In genomic region chr14:35336171-35337073, GRCh38 we compare ENCODE assay signal across 8 cellular contexts. TPM values are rescaled to one million over a fixed set of nuclear protein-coding genes. Genes with fewer than 3 reads are reported as not detected.
A peak's percentile ranks its signal among the peaks of the same experiment; 100 is the strongest.
DNase-seq lines count a peak whose midpoint lies in the region; ATAC-seq, FAIRE-seq and TF ChIP-seq lines count a peak whose summit lies in the region.

No MANE protein-coding gene starts in this region.

- H3K36me3 ChIP-seq in mesenchymal stem cell (ENCODE audit: control insufficient read depth in 1 of 2, insufficient read depth in 2 of 2, low read depth in 1 of 2, low read length in 2 of 2), result no peaks in the 10 kb centered on the region
- no peaks in the 10 kb centered on the region for H3K36me3 ChIP-seq in tibial nerve

- H2BK15ac ChIP-seq in mesenchymal stem cell (ENCODE audit: low read depth, poor library complexity, severe bottlenecking), result peak overlapping the region; percentile 55

- no peak overlapping the region for H3K14ac ChIP-seq in mesenchymal stem cell (ENCODE audit: low read length in 2 of 2)

- H3K9me3 ChIP-seq in A549 (no peaks in the 10 kb centered on the region), mesenchymal stem cell (ENCODE audit: control insufficient read depth, low read length) (no peaks in the 10 kb centered on the region), tibial nerve (no peaks in the 10 kb centered on the region)

- ATAC-seq in A549, result peak; percentile 73 to 79
- ATAC-seq in GM21360 (IDR thresholded peaks at IDR 0.05; ENCODE audit: unreplicated experiment), result no peak
- ATAC-seq in GM21390 (IDR thresholded peaks at IDR 0.05; ENCODE audit: unreplicated experiment), result no peak
- ATAC-seq in GM19395 (IDR thresholded peaks at IDR 0.05; ENCODE audit: unreplicated experiment), result no peak

- H3K4me1 Mint-ChIP-seq in endothelial cell (ENCODE audit: unreplicated experiment), result peaks cover 35% of the 10 kb centered on the region

- peak overlapping the region; percentile 91 to 97 for H3K27ac ChIP-seq in A549
- H3K27ac ChIP-seq in mesenchymal stem cell (ENCODE audit: low read length, poor library complexity, severe bottlenecking), result peak overlapping the region; percentile 3
- H3K27ac ChIP-seq in tibial nerve, result peak overlapping the region; percentile 87 to 98 (median 94)

- H3K9ac ChIP-seq in mesenchymal stem cell (ENCODE audit: low read length), result peak overlapping the region; percentile 85

- peak; percentile 23 to 63; a peak in 3 of 5 replicates for TF ChIP-seq RAD21 in A549 (conservative IDR thresholded peaks at IDR 0.05 in 1 of 2, IDR thresholded peaks at IDR 0.05 in 1 of 2)

- H3K27me3 Mint-ChIP-seq in endothelial cell (ENCODE audit: unreplicated experiment), result no peaks in the 10 kb centered on the region

- H2BK120ac ChIP-seq in mesenchymal stem cell (ENCODE audit: low read depth, low read length), result peak overlapping the region; percentile 67

- peak; percentile 89 to 98 for DNase-seq in A549 (ENCODE audit: low read depth in 1 of 2, low spot score in 1 of 2)
- peak; percentile 95 for DNase-seq in NCI-H2196 (lab: John Stamatoyannopoulos, UW; ENCODE audit: unreplicated experiment)
- peak; percentile 45 for DNase-seq in endothelial cell (ENCODE audit: low spot score)
- DNase-seq in mesenchymal stem cell, result peak; percentile 95
- DNase-seq in tibial nerve (ENCODE audit: low spot score in 2 of 2), result peak; percentile 91

- peaks cover 84% of the 10 kb centered on the region for H3K4me1 ChIP-seq in A549
- H3K4me1 ChIP-seq in mesenchymal stem cell (ENCODE audit: control insufficient read depth, insufficient read depth, low read depth, low read length), result peaks cover 47% of the 10 kb centered on the region
- H3K4me1 ChIP-seq in tibial nerve, result peaks cover 17 to 96% (median 84%) of the 10 kb centered on the region in 4 donors

- H2BK5ac ChIP-seq in mesenchymal stem cell (ENCODE audit: low read depth, low read length, poor library complexity, severe bottlenecking), result no peak overlapping the region

- FAIRE-seq in A549 (lab: Jason Lieb, UNC), result no peak

- H3K36me3 Mint-ChIP-seq in endothelial cell (ENCODE audit: low read depth, unreplicated experiment), result no peaks in the 10 kb centered on the region

- WGBS in A549 (ENCODE audit: missing lambda C conversion rate), result 6% methylated on average over 24 of the region's 26 CpGs
- WGBS in mesenchymal stem cell, result 13% methylated on average over 25 of the region's 26 CpGs
- 9 to 19% methylated on average over 20 to 23 of the region's 26 CpGs for WGBS in tibial nerve, 2 donors

- peak overlapping the region; percentile 18 for H2AK5ac ChIP-seq in mesenchymal stem cell (ENCODE audit: low read length, severe bottlenecking)

- peak overlapping the region; percentile 15 for H2AFZ ChIP-seq in mesenchymal stem cell (ENCODE audit: low read depth, low read length)

- H3K4me3 ChIP-seq in A549 (peak overlapping the region; percentile 32), mesenchymal stem cell (ENCODE audit: insufficient read depth in 1 of 2, low read depth in 1 of 2, low read length in 2 of 2) (peak overlapping the region in 1 of 2 experiments; percentile 35), tibial nerve (peak overlapping the region in 1 of 4 donors; percentile 20)

- POLR2A ChIA-PET in A549 (lab: Yijun Ruan, JAX), result interaction anchor here (0.6 to 2.8 kb wide), 6 partner anchors 29 to 215 kb away, joined by 3 to 45 read pairs (median 6); partner anchors contain the start of genes NFKBIA, PPP2R3C and PSMA6

- TF ChIP-seq EP300 in A549 (IDR thresholded peaks at IDR 0.05), result peak; percentile 61 to 87; a peak in 3 of 5 replicates
- peak; percentile 98 to 100 for TF ChIP-seq EP300 in tibial nerve (IDR thresholded peaks at IDR 0.05)

- H3K4ac ChIP-seq in mesenchymal stem cell (ENCODE audit: low read depth in 1 of 2, low read length in 2 of 2), result peak overlapping the region; percentile 24 to 94

- H3K9me3 Mint-ChIP-seq in endothelial cell (ENCODE audit: unreplicated experiment), result no peaks in the 10 kb centered on the region

- H3K18ac ChIP-seq in mesenchymal stem cell (ENCODE audit: low read depth in 1 of 2, low read length in 2 of 2), result peak overlapping the region; percentile 71 to 93

- no peaks in the 10 kb centered on the region for H3K79me1 ChIP-seq in mesenchymal stem cell (replicated peaks; ENCODE audit: low read length, poor library complexity, severe bottlenecking)

- no peaks in the 10 kb centered on the region for H3K27me3 ChIP-seq in mesenchymal stem cell (ENCODE audit: control insufficient read depth in 1 of 2, insufficient read depth in 1 of 2, low read length in 2 of 2)
- H3K27me3 ChIP-seq in tibial nerve, result no peaks in the 10 kb centered on the region

- H3K27ac Mint-ChIP-seq in endothelial cell (ENCODE audit: unreplicated experiment), result peak overlapping the region; percentile 87

- no peak overlapping the region for H3K23ac ChIP-seq in mesenchymal stem cell (ENCODE audit: low read length in 2 of 2)

- CTCF ChIA-PET in A549 (lab: Yijun Ruan, JAX), result interaction anchor here (0.7 to 1.8 kb wide), 7 partner anchors 26 to 121 kb away, joined by 3 to 7 read pairs (median 4); no protein-coding TSS in a partner anchor

- peak overlapping the region; percentile 87 for H4K91ac ChIP-seq in mesenchymal stem cell (ENCODE audit: low read length)

- peak overlapping the region; percentile 46 to 72 for H2BK12ac ChIP-seq in mesenchymal stem cell (ENCODE audit: low read length in 2 of 2)

- TF ChIP-seq CTCF in A549 (IDR thresholded peaks at IDR 0.05) (no peak), endothelial cell (IDR thresholded peaks at IDR 0.05; ENCODE audit: unreplicated experiment) (no peak), tibial nerve (IDR thresholded peaks at IDR 0.05) (peak in 3 of 5 experiments; percentile 23 to 47 (median 32))

- H4K8ac ChIP-seq in mesenchymal stem cell (ENCODE audit: low read length), result peak overlapping the region; percentile 81

- peak overlapping the region; percentile 81 for H3K4me2 ChIP-seq in A549
- no peak overlapping the region for H3K4me2 ChIP-seq in mesenchymal stem cell (ENCODE audit: low read length, poor library complexity, severe bottlenecking)

- no peak overlapping the region for H3K4me3 Mint-ChIP-seq in endothelial cell (ENCODE audit: unreplicated experiment)

- TF ChIP-seq POLR2A in A549 (IDR thresholded peaks at IDR 0.05; ENCODE audit: low read length) (no peak; the same call in none of the 2 replicates), tibial nerve (IDR thresholded peaks at IDR 0.05) (peak; percentile 26 to 78)

TF ChIP-seq in A549, 52 proteins besides CTCF, POLR2A, EP300 and RAD21:
- TF ChIP-seq, protein P1, sequence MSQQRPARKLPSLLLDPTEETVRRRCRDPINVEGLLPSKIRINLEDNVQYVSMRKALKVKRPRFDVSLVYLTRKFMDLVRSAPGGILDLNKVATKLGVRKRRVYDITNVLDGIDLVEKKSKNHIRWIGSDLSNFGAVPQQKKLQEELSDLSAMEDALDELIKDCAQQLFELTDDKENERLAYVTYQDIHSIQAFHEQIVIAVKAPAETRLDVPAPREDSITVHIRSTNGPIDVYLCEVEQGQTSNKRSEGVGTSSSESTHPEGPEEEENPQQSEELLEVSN (IDR thresholded peaks at IDR 0.05; ENCODE audit: borderline replicate concordance, low read depth), result peak; percentile 73; the same call in 1 of the 2 replicates
- TF ChIP-seq ZNF302 (CRISPR knock-in tag; IDR thresholded peaks at IDR 0.05) (no peak), NFE2L2 (conservative IDR thresholded peaks at IDR 0.05; ENCODE audit: low read length) (no peak), HOXA7 (CRISPR knock-in tag; IDR thresholded peaks at IDR 0.05) (no peak), CEBPB (IDR thresholded peaks at IDR 0.05) (peak in 1 of 2 experiments; percentile 68; a peak in 2 of 4 replicates), JUNB (IDR thresholded peaks at IDR 0.05) (peak; percentile 34; the same call in 1 of the 2 replicates), GATA3 (IDR thresholded peaks at IDR 0.05; ENCODE audit: borderline replicate concordance) (peak; percentile 84; the same call in 1 of the 2 replicates), MAFK (IDR thresholded peaks at IDR 0.05; ENCODE audit: partially characterized antibody) (peak; percentile 37), FOSL2 (IDR thresholded peaks at IDR 0.05) (no peak), FOSL2 (CRISPR knock-in tag; IDR thresholded peaks at IDR 0.05) (peak; percentile 37), MAX (IDR thresholded peaks at IDR 0.05) (peak; percentile 94), HOXB5 (CRISPR knock-in tag; IDR thresholded peaks at IDR 0.05) (peak; percentile 43; the same call in 1 of the 2 replicates), HOXB13 (CRISPR knock-in tag; IDR thresholded peaks at IDR 0.05; ENCODE audit: low read depth) (peak; percentile 41; the same call in 1 of the 2 replicates), BCL3 (IDR thresholded peaks at IDR 0.05) (0 out of 3 replicates have a peak, but pooled peaks have one; percentile 34), SREBF2 (IDR thresholded peaks at IDR 0.05) (no peak), JUN (IDR thresholded peaks at IDR 0.05) (peak; percentile 76 to 89), SMC3 (IDR thresholded peaks at IDR 0.05) (peak; percentile 49; the same call in 2 of the 3 replicates), MYC (IDR thresholded peaks at IDR 0.05; ENCODE audit: borderline replicate concordance, low read length) (0 out of 2 replicates have a peak, but pooled peaks have one; percentile 28), KDM5A (IDR thresholded peaks at IDR 0.05) (no peak)
TF ChIP-seq in A549: peak in this region for 13.

RNA-seq across cellular contexts. Expression of gene PSMA6, which starts 44.2 kb away (rescaled TPM):
- 321 and 369 TPM in 2 replicates for polyA plus RNA-seq in A549 (2011; rRNA removed)
- polyA plus RNA-seq in A549 (2012; cell fraction: cytosol; rRNA removed), result 195 and 206 TPM in 2 replicates
- polyA plus RNA-seq in A549 (2012; cell fraction: nucleus; rRNA removed), result 92.2 and 156 TPM in 2 replicates
- polyA plus RNA-seq in A549 (2017; fragmentation: RNase III; extraction: RNeasy Plus Mini Kit Qiagen cat#74134 plus additional on column Dnase treatment), result 395 to 409 TPM (median 406 TPM) in 3 replicates
- 86.4 and 111 TPM in 2 replicates for polyA minus RNA-seq in A549 (2011; rRNA and poly(A)+ RNA removed)
- 160 TPM for total RNA-seq in endothelial cell (ENCODE audit: unreplicated experiment)
- 290 TPM for polyA plus RNA-seq in mesenchymal stem cell (2013, experiment 1 of 2)
- polyA plus RNA-seq in mesenchymal stem cell (2013, experiment 2 of 2), result 302 TPM
- total RNA-seq in tibial nerve, result 100 to 1,000 TPM in 1 of 4 donors, 10 to 100 TPM in 3; 65.3 to 129 (median 87.7) TPM

Comparison
In these comparisons a context has a peak if more than half of its experiments do, and no peak if none do; other contexts are left out.
1. ATAC-seq: peak in A549 (2 of 2); none in GM21360 (single experiment), GM21390 (single experiment) and GM19395 (single experiment).
2. DNase-seq: peak in every context shown above with its lines; median percentile 95 in NCI-H2196; 95 in mesenchymal stem cell; 94 in A549; 91 in tibial nerve; 45 in endothelial cell.
3. H3K27ac ChIP-seq: peak in every context shown above with its lines; median percentile 94 in A549; 94 in tibial nerve; 3 in mesenchymal stem cell.
4. CTCF ChIP-seq: peak in tibial nerve (3 of 5); none in A549 (single experiment) and endothelial cell (single experiment).